Comparison of ENCODE assay signal across 1 cellular context in the genomic region with DNA sequence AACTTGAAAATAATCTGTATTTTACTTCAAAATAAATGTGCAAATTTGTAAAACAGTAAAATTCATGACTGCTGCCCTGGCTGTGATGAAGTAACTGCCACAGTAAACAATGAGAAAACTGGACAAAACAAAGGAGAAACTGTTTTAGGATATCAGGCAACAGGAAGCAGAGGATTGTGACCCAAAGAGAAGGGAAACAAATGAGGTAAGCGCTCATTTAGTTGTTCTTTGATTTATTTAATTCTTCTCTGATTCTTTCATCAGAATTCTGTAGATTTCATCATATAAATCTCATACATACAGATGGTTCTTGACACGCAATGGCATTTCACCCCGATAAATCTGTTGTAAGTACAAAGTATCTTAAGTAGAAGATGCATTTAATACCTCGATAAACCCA.
TF ChIP-seq lines count a peak whose summit lies in the region.

No MANE protein-coding gene starts in this region.

TF ChIP-seq in HepG2, 621 proteins besides CTCF, POLR2A, EP300 and RAD21 (continued from another document and continues in another):
- TF ChIP-seq HMG20A (CRISPR knock-in tag; IDR thresholded peaks at IDR 0.05; ENCODE audit: borderline replicate concordance) (peak; percentile 79; the same call in 1 of the 2 replicates), SAP130 (CRISPR knock-in tag; IDR thresholded peaks at IDR 0.05; ENCODE audit: low read depth) (peak; percentile 28; the same call in 1 of the 2 replicates), NFIC (IDR thresholded peaks at IDR 0.05; ENCODE audit: low read length) (no peak; the same call in 1 of the 2 replicates), ATF4 (CRISPR knock-in tag; IDR thresholded peaks at IDR 0.05) (peak in 1 of 2 experiments; percentile 89; a peak in 2 of 4 replicates), AHDC1 (CRISPR knock-in tag; IDR thresholded peaks at IDR 0.05; ENCODE audit: borderline replicate concordance) (no peak), ZNF672 (CRISPR knock-in tag; IDR thresholded peaks at IDR 0.05) (no peak), ZC3H4 (CRISPR knock-in tag; IDR thresholded peaks at IDR 0.05; ENCODE audit: borderline replicate concordance) (no peak), ATF3 (CRISPR knock-in tag; IDR thresholded peaks at IDR 0.05) (0 out of 2 replicates have a peak, but pooled peaks have one; percentile 28), ZBTB42 (CRISPR knock-in tag; IDR thresholded peaks at IDR 0.05) (no peak), ZNF263 (CRISPR knock-in tag; IDR thresholded peaks at IDR 0.05) (no peak), ARHGAP35 (CRISPR knock-in tag; IDR thresholded peaks at IDR 0.05; ENCODE audit: borderline replicate concordance) (no peak), CHD4 (IDR thresholded peaks at IDR 0.05; ENCODE audit: borderline replicate concordance, low read length) (no peak), ZNF563 (CRISPR knock-in tag; IDR thresholded peaks at IDR 0.05) (no peak), ZFP36 (IDR thresholded peaks at IDR 0.05; ENCODE audit: borderline replicate concordance, low read depth, low read length, partially characterized antibody) (no peak), ZNF512 (CRISPR knock-in tag; IDR thresholded peaks at IDR 0.05) (no peak), ZBTB21 (CRISPR knock-in tag; IDR thresholded peaks at IDR 0.05) (peak; percentile 26; the same call in 1 of the 2 replicates), RARG (CRISPR knock-in tag; IDR thresholded peaks at IDR 0.05; ENCODE audit: low read depth) (no peak), TCF7 (IDR thresholded peaks at IDR 0.05; ENCODE audit: low read depth) (0 out of 2 replicates have a peak, but pooled peaks have one; percentile 7), ETV5 (CRISPR knock-in tag; IDR thresholded peaks at IDR 0.05; ENCODE audit: borderline replicate concordance) (peak; percentile 61; the same call in 1 of the 2 replicates), NFRKB (IDR thresholded peaks at IDR 0.05) (no peak), TFE3 (CRISPR knock-in tag; IDR thresholded peaks at IDR 0.05) (peak; percentile 46; the same call in 1 of the 2 replicates), CEBPB (IDR thresholded peaks at IDR 0.05; ENCODE audit: borderline replicate concordance, low read depth, low read length) (peak; percentile 38; the same call in 1 of the 2 replicates), MIER2 (CRISPR knock-in tag; IDR thresholded peaks at IDR 0.05) (no peak), CEBPG (CRISPR knock-in tag; IDR thresholded peaks at IDR 0.05) (peak; percentile 73), ZSCAN22 (CRISPR knock-in tag; IDR thresholded peaks at IDR 0.05) (no peak), FOXA3 (CRISPR knock-in tag; IDR thresholded peaks at IDR 0.05) (peak; percentile 61; the same call in 1 of the 2 replicates), NRL (CRISPR knock-in tag; IDR thresholded peaks at IDR 0.05; ENCODE audit: borderline replicate concordance) (no peak), ZNF10 (CRISPR knock-in tag; IDR thresholded peaks at IDR 0.05; ENCODE audit: borderline replicate concordance, low read depth) (no peak), FOXP1 (IDR thresholded peaks at IDR 0.05) (no peak), FOXP1 (CRISPR knock-in tag; IDR thresholded peaks at IDR 0.05) (peak; percentile 71), GATAD2A (CRISPR knock-in tag; IDR thresholded peaks at IDR 0.05) (peak; percentile 73), NCOA2 (CRISPR knock-in tag; IDR thresholded peaks at IDR 0.05) (peak; percentile 46; the same call in 1 of the 2 replicates), NR2F6 (IDR thresholded peaks at IDR 0.05) (no peak), NR2F6 (CRISPR knock-in tag; IDR thresholded peaks at IDR 0.05) (no peak), GFI1 (CRISPR knock-in tag; IDR thresholded peaks at IDR 0.05; ENCODE audit: borderline replicate concordance) (no peak), RBM39 (IDR thresholded peaks at IDR 0.05; ENCODE audit: low read depth, low read length, poor library complexity, severe bottlenecking) (no peak), FOXA1 (IDR thresholded peaks at IDR 0.05) (no peak), FOXA1 (CRISPR knock-in tag; IDR thresholded peaks at IDR 0.05) (peak; percentile 69), POLR2AphosphoS5 (IDR thresholded peaks at IDR 0.05; ENCODE audit: low read depth, low read length) (no peak), CREB1 (IDR thresholded peaks at IDR 0.05) (no peak), CREB1 (CRISPR knock-in tag; IDR thresholded peaks at IDR 0.05) (peak; percentile 37; the same call in 1 of the 2 replicates), TMF1 (CRISPR knock-in tag; IDR thresholded peaks at IDR 0.05; ENCODE audit: low read depth) (no peak)
- TF ChIP-seq, protein P1, sequence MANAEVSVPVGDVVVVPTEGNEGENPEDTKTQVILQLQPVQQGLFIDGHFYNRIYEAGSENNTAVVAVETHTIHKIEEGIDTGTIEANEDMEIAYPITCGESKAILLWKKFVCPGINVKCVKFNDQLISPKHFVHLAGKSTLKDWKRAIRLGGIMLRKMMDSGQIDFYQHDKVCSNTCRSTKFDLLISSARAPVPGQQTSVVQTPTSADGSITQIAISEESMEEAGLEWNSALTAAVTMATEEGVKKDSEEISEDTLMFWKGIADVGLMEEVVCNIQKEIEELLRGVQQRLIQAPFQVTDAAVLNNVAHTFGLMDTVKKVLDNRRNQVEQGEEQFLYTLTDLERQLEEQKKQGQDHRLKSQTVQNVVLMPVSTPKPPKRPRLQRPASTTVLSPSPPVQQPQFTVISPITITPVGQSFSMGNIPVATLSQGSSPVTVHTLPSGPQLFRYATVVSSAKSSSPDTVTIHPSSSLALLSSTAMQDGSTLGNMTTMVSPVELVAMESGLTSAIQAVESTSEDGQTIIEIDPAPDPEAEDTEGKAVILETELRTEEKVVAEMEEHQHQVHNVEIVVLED (CRISPR knock-in tag; IDR thresholded peaks at IDR 0.05; ENCODE audit: borderline replicate concordance), result no peak
- TF ChIP-seq, protein P2, sequence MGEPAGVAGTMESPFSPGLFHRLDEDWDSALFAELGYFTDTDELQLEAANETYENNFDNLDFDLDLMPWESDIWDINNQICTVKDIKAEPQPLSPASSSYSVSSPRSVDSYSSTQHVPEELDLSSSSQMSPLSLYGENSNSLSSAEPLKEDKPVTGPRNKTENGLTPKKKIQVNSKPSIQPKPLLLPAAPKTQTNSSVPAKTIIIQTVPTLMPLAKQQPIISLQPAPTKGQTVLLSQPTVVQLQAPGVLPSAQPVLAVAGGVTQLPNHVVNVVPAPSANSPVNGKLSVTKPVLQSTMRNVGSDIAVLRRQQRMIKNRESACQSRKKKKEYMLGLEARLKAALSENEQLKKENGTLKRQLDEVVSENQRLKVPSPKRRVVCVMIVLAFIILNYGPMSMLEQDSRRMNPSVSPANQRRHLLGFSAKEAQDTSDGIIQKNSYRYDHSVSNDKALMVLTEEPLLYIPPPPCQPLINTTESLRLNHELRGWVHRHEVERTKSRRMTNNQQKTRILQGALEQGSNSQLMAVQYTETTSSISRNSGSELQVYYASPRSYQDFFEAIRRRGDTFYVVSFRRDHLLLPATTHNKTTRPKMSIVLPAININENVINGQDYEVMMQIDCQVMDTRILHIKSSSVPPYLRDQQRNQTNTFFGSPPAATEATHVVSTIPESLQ (CRISPR knock-in tag; conservative IDR thresholded peaks at IDR 0.05), result no peak
- TF ChIP-seq, protein P3, sequence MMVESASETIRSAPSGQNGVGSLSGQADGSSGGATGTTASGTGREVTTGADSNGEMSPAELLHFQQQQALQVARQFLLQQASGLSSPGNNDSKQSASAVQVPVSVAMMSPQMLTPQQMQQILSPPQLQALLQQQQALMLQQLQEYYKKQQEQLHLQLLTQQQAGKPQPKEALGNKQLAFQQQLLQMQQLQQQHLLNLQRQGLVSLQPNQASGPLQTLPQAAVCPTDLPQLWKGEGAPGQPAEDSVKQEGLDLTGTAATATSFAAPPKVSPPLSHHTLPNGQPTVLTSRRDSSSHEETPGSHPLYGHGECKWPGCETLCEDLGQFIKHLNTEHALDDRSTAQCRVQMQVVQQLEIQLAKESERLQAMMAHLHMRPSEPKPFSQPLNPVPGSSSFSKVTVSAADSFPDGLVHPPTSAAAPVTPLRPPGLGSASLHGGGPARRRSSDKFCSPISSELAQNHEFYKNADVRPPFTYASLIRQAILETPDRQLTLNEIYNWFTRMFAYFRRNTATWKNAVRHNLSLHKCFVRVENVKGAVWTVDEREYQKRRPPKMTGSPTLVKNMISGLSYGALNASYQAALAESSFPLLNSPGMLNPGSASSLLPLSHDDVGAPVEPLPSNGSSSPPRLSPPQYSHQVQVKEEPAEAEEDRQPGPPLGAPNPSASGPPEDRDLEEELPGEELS (CRISPR knock-in tag; IDR thresholded peaks at IDR 0.05), result peak; percentile 55
